ENCODE assay signal across 24 cellular contexts in genomic region chr18:63888473-63889190, GRCh38. TPM values are rescaled to one million over a fixed set of nuclear protein-coding genes. Genes with fewer than 3 reads are reported as not detected.
DNase-seq lines count a peak whose midpoint lies in the region; ATAC-seq, FAIRE-seq and TF ChIP-seq lines count a peak whose summit lies in the region.
"Had no signal": no experiment of that assay in that cellular context is flagged by ENCODE, and none has a peak within 500 bp of the region (broad histone marks: within the 10 kb centered on the region; RNA-seq: fewer than 3 reads in every experiment).

No MANE protein-coding gene starts in this region.

- H3K79me1 ChIP-seq in H1 (ENCODE audit: low read depth, low read length): no peaks in the 10 kb centered on the region
- H3K79me1 ChIP-seq in mesenchymal stem cell (replicated peaks; ENCODE audit: low read length, poor library complexity, severe bottlenecking): no peaks in the 10 kb centered on the region

- H4K91ac ChIP-seq in H1 (replicated peaks; ENCODE audit: insufficient read length, low read length): no peak overlapping the region
- H4K91ac ChIP-seq in mesenchymal stem cell (ENCODE audit: low read length): no peak overlapping the region

- no peak for TF ChIP-seq CTCF in Calu3 (IDR thresholded peaks at IDR 0.05; ENCODE audit: unreplicated experiment)
- TF ChIP-seq CTCF in HL-60 (IDR thresholded peaks at IDR 0.05; ENCODE audit: insufficient read depth, low read length): no peak
- no peak for TF ChIP-seq CTCF in H1 (IDR thresholded peaks at IDR 0.05; ENCODE audit: control extremely low read depth in 1 of 3, insufficient read depth in 1 of 3, low read depth in 1 of 3, low read length in 3 of 3)

- no peak overlapping the region for H2BK5ac ChIP-seq in H1 (ENCODE audit: low read depth, low read length)
- no peak overlapping the region for H2BK5ac ChIP-seq in mesenchymal stem cell (ENCODE audit: low read depth, low read length, poor library complexity, severe bottlenecking)

- H3K27ac Mint-ChIP-seq in Calu3 (ENCODE audit: unreplicated experiment): peak overlapping the region; percentile 74
- H3K27ac Mint-ChIP-seq: CD8-positive, alpha-beta T cell; memory B cell; nephron progenitor cell; progenitor cell of endocrine pancreas; stimulated activated naive B cell treated with anti-CD40 and anti-IgM and Interleukin-4, amounts not matched to agents 10 μg/mL and 1 μg/mL and 100 μg/mL, for 72 hours; T-helper 1 cell treated with Interleukin-12 subunit alpha and Interleukin-12 subunit beta and Interleukin-4 antibody, amounts not matched to agents 30 μg/mL and 1 μg/mL, for 36 hours had no signal

- H3K27ac ChIP-seq in HL-60 (replicated peaks): peak overlapping the region; percentile 85
- H3K27ac ChIP-seq in H1 (ENCODE audit: low read depth, low read length): no peak overlapping the region
- H3K27ac ChIP-seq in mesenchymal stem cell (ENCODE audit: low read length, poor library complexity, severe bottlenecking): no peak overlapping the region
- H3K27ac ChIP-seq: coronary artery, SJSA1, VCaP had no signal

- no peaks in the 10 kb centered on the region for H3K23me2 ChIP-seq in H1 (ENCODE audit: low read depth, low read length)

- no peak overlapping the region for H3K9ac ChIP-seq in H1 (replicated peaks in 1 of 4; ENCODE audit: extremely low read depth in 1 of 4, low read depth in 3 of 4, low read length in 3 of 4)
- H3K9ac ChIP-seq in mesenchymal stem cell (ENCODE audit: low read length): peak overlapping the region; percentile 33

- no peaks in the 10 kb centered on the region for H3K9me3 Mint-ChIP-seq in Calu3 (ENCODE audit: low read depth, unreplicated experiment)
- H3K9me3 Mint-ChIP-seq: CD8-positive, alpha-beta T cell; memory B cell; nephron progenitor cell; stimulated activated naive B cell treated with anti-CD40 and anti-IgM and Interleukin-4, amounts not matched to agents 10 μg/mL and 1 μg/mL and 100 μg/mL, for 72 hours; T-helper 1 cell treated with Interleukin-12 subunit alpha and Interleukin-12 subunit beta and Interleukin-4 antibody, amounts not matched to agents 30 μg/mL and 1 μg/mL, for 36 hours had no signal

- peak overlapping the region; percentile 54 for H3K4me3 Mint-ChIP-seq in Calu3 (ENCODE audit: low read depth, unreplicated experiment)
- H3K4me3 Mint-ChIP-seq: CD8-positive, alpha-beta T cell; memory B cell; nephron progenitor cell; stimulated activated naive B cell treated with anti-CD40 and anti-IgM and Interleukin-4, amounts not matched to agents 10 μg/mL and 1 μg/mL and 100 μg/mL, for 72 hours; T-helper 1 cell treated with Interleukin-12 subunit alpha and Interleukin-12 subunit beta and Interleukin-4 antibody, amounts not matched to agents 30 μg/mL and 1 μg/mL, for 36 hours had no signal

- no peaks in the 10 kb centered on the region for H3K27me3 Mint-ChIP-seq in Calu3 (ENCODE audit: unreplicated experiment)

- H2AFZ ChIP-seq in H1 (ENCODE audit: low read length): no peak overlapping the region
- H2AFZ ChIP-seq in mesenchymal stem cell (ENCODE audit: low read depth, low read length): no peak overlapping the region

- H2BK120ac ChIP-seq in H1 (replicated peaks; ENCODE audit: low read depth, low read length): no peak overlapping the region
- H2BK120ac ChIP-seq in mesenchymal stem cell (ENCODE audit: low read depth, low read length): no peak overlapping the region

- no peak for TF ChIP-seq RAD21 in H1 (IDR thresholded peaks at IDR 0.05 in 1 of 2, conservative IDR thresholded peaks at IDR 0.05 in 1 of 2; ENCODE audit: low read depth in 2 of 2, low read length in 2 of 2)

- H3K56ac ChIP-seq in H1 (replicated peaks; ENCODE audit: insufficient read length, low read depth, low read length): no peak overlapping the region

- no peak overlapping the region for H3K23ac ChIP-seq in H1 (ENCODE audit: insufficient read length)
- no peak overlapping the region for H3K23ac ChIP-seq in mesenchymal stem cell (ENCODE audit: low read length in 2 of 2)

- intact Hi-C loops in Calu3 (cut with micrococcal nuclease; ENCODE audit: unreplicated experiment): no loop called here
- intact Hi-C loops in posterior cingulate gyrus (cut with DNase I): no loop called here

- H3K79me2 ChIP-seq in H1 (ENCODE audit: control insufficient read depth in 1 of 2, insufficient read depth in 2 of 2, low read length in 2 of 2): no peaks in the 10 kb centered on the region

- H3K4me2 ChIP-seq in H1 (ENCODE audit: insufficient read depth in 1 of 2, low read depth in 2 of 2, low read length in 2 of 2): no peak overlapping the region
- no peak overlapping the region for H3K4me2 ChIP-seq in mesenchymal stem cell (ENCODE audit: low read length, poor library complexity, severe bottlenecking)

- no peaks in the 10 kb centered on the region for H3K4me1 ChIP-seq in H1 (replicated peaks in 1 of 4; ENCODE audit: control insufficient read depth in 3 of 4, insufficient read depth in 4 of 4, low read length in 3 of 4)
- no peaks in the 10 kb centered on the region for H3K4me1 ChIP-seq in mesenchymal stem cell (ENCODE audit: control insufficient read depth, insufficient read depth, low read depth, low read length)

- FAIRE-seq in H1 (lab: Jason Lieb, UNC): peak; percentile 39

- H2BK15ac ChIP-seq in H1 (ENCODE audit: low read length): no peak overlapping the region
- no peak overlapping the region for H2BK15ac ChIP-seq in mesenchymal stem cell (ENCODE audit: low read depth, poor library complexity, severe bottlenecking)

- H3K4me1 Mint-ChIP-seq in Calu3 (ENCODE audit: low read depth, unreplicated experiment): peaks cover 40% of the 10 kb centered on the region
- H3K4me1 Mint-ChIP-seq: memory B cell; stimulated activated naive B cell treated with anti-CD40 and anti-IgM and Interleukin-4, amounts not matched to agents 10 μg/mL and 1 μg/mL and 100 μg/mL, for 72 hours had no signal

- DNase-seq in Calu3 (peak; percentile 25), HL-60 (ENCODE audit: low read depth in 1 of 2, low spot score in 1 of 2) (peak in 1 of 2 experiments; percentile 74), H1 (ENCODE audit: low read depth in 1 of 2, low spot score in 2 of 2) (no peak), mesenchymal stem cell (no peak), posterior cingulate gyrus (no peak), kidney glomerular epithelial cell (lab: John Stamatoyannopoulos, UW) (no peak), UCSD-AML1 (lab: John Stamatoyannopoulos, UW; ENCODE audit: unreplicated experiment) (no peak), left lobe of liver (ENCODE audit: low spot score) (no peak)
- DNase-seq: activated CD4-positive, alpha-beta T cell treated with anti-CD3 and anti-CD28 coated beads, Interleukin-2, amount 50 U/mL, for 4 hours; activated CD8-positive, alpha-beta memory T cell treated with anti-CD3 and anti-CD28 coated beads, Interleukin-2, amount 50 U/mL, for 48 hours; activated effector memory CD4-positive, alpha-beta T cell treated with Interleukin-2 at 50 U/mL for 16 hours; CD8-positive, alpha-beta T cell; NCI-H1694; NCI-H2227 treated with DMSO at 0.1 percent for 48 hours; nephron progenitor cell; stimulated activated CD4-positive, alpha-beta T cell treated with anti-CD3 and anti-CD28 coated beads, Interleukin-1b, Interleukin-23, amount 100 ng/mL, for 48 hours; stimulated activated naive B cell treated with anti-CD40 and anti-IgM and Interleukin-4, amounts not matched to agents 10 μg/mL and 1 μg/mL and 100 μg/mL, for 72 hours had no signal

- no peak for TF ChIP-seq POLR2A in H1 (IDR thresholded peaks at IDR 0.05; ENCODE audit: control extremely low read depth in 1 of 2, low read depth in 2 of 2, low read length in 2 of 2)

- H3K4ac ChIP-seq in H1 (replicated peaks; ENCODE audit: insufficient read length, low read depth, low read length) (no peak overlapping the region), mesenchymal stem cell (ENCODE audit: low read depth in 1 of 2, low read length in 2 of 2) (no peak overlapping the region)

- no peaks in the 10 kb centered on the region for H4K20me1 ChIP-seq in H1 (replicated peaks in 1 of 2; ENCODE audit: control insufficient read depth in 1 of 2, insufficient read depth in 2 of 2, low read length in 2 of 2)

- H4K8ac ChIP-seq in H1 (ENCODE audit: extremely low read depth, insufficient read depth, low read length) (no peak overlapping the region), mesenchymal stem cell (ENCODE audit: low read length) (no peak overlapping the region)

- H2BK12ac ChIP-seq in H1 (ENCODE audit: low read depth, low read length): no peak overlapping the region
- no peak overlapping the region for H2BK12ac ChIP-seq in mesenchymal stem cell (ENCODE audit: low read length in 2 of 2)

- H2BK20ac ChIP-seq in H1 (ENCODE audit: low read length): no peak overlapping the region

- no peaks in the 10 kb centered on the region for H3K27me3 ChIP-seq in HL-60 (ENCODE audit: insufficient read depth, poor library complexity, severe bottlenecking)
- H3K27me3 ChIP-seq in H1 (replicated peaks in 1 of 4; ENCODE audit: control insufficient read depth in 3 of 4, extremely low read depth in 1 of 4, insufficient read depth in 3 of 4, low read length in 3 of 4): no peaks in the 10 kb centered on the region
- H3K27me3 ChIP-seq in mesenchymal stem cell (ENCODE audit: control insufficient read depth in 1 of 2, insufficient read depth in 1 of 2, low read length in 2 of 2): no peaks in the 10 kb centered on the region
- H3K27me3 ChIP-seq: SJSA1 had no signal

- H3K14ac ChIP-seq in H1 (ENCODE audit: insufficient read length) (no peak overlapping the region), mesenchymal stem cell (ENCODE audit: low read length in 2 of 2) (no peak overlapping the region)

- no peak overlapping the region for H4K5ac ChIP-seq in H1 (ENCODE audit: insufficient read length, low read depth, low read length)

- no peak for ATAC-seq in left lobe of liver
- ATAC-seq: CD8-positive, alpha-beta T cell; stimulated activated naive B cell treated with anti-CD40 and anti-IgM and Interleukin-4, amounts not matched to agents 10 μg/mL and 1 μg/mL and 100 μg/mL, for 72 hours had no signal

- no peaks in the 10 kb centered on the region for H3K36me3 ChIP-seq in H1 (ENCODE audit: control insufficient read depth in 2 of 4, insufficient read depth in 4 of 4, low read length in 3 of 4)
- no peaks in the 10 kb centered on the region for H3K36me3 ChIP-seq in mesenchymal stem cell (ENCODE audit: control insufficient read depth in 1 of 2, insufficient read depth in 2 of 2, low read depth in 1 of 2, low read length in 2 of 2)
- H3K36me3 ChIP-seq: SJSA1 had no signal

- peak overlapping the region; percentile 53 for H3K4me3 ChIP-seq in HL-60 (replicated peaks; ENCODE audit: insufficient read depth, low read length)
- no peak overlapping the region for H3K4me3 ChIP-seq in H1 (ENCODE audit: extremely low read depth in 1 of 4, insufficient read depth in 2 of 4, low read depth in 3 of 4, low read length in 4 of 4)
- H3K4me3 ChIP-seq in mesenchymal stem cell (ENCODE audit: insufficient read depth in 1 of 2, low read depth in 1 of 2, low read length in 2 of 2): peak overlapping the region in 1 of 2 experiments; percentile 15
- H3K4me3 ChIP-seq: coronary artery, SJSA1 had no signal

- BruUV-seq in Calu3 (replicated peaks; lab: Mats Ljungman, UMichigan): no TSS peak

- no peak overlapping the region for H3K18ac ChIP-seq in H1 (ENCODE audit: extremely low read depth, low read length)
- H3K18ac ChIP-seq in mesenchymal stem cell (ENCODE audit: low read depth in 1 of 2, low read length in 2 of 2): no peak overlapping the region

- 77% methylated on average over 1 of the region's 1 CpG; no CpG with 5 or more reads in 1 of the 2 experiments for WGBS in H1 (ENCODE audit: extremely low coverage in 1 of 2, insufficient coverage in 1 of 2, insufficient read length in 1 of 2, insufficient replicate concordance in 2 of 2, low coverage in 1 of 2, low lambda C conversion rate in 2 of 2, missing lambda C conversion rate in 1 of 2), 2 experiments
- WGBS in mesenchymal stem cell: 74% methylated on average over 1 of the region's 1 CpG

- peaks cover 34% of the 10 kb centered on the region for H3K36me3 Mint-ChIP-seq in Calu3 (ENCODE audit: insufficient read depth, unreplicated experiment)
- H3K36me3 Mint-ChIP-seq: CD8-positive, alpha-beta T cell; memory B cell; stimulated activated naive B cell treated with anti-CD40 and anti-IgM and Interleukin-4, amounts not matched to agents 10 μg/mL and 1 μg/mL and 100 μg/mL, for 72 hours had no signal

- H3K9me3 ChIP-seq in H1 (ENCODE audit: insufficient read depth in 2 of 2, low read depth in 1 of 2, low read length in 1 of 2) (no peaks in the 10 kb centered on the region), mesenchymal stem cell (ENCODE audit: control insufficient read depth, low read length) (no peaks in the 10 kb centered on the region)
- H3K9me3 ChIP-seq: SJSA1 had no signal

- H2AK5ac ChIP-seq in H1 (ENCODE audit: low read depth, low read length): no peak overlapping the region
- H2AK5ac ChIP-seq in mesenchymal stem cell (ENCODE audit: low read length, severe bottlenecking): no peak overlapping the region

- TF ChIP-seq EP300 in H1 (IDR thresholded peaks at IDR 0.05; ENCODE audit: borderline replicate concordance in 1 of 2, low read depth in 2 of 2, low read length in 2 of 2): no peak

- CTCF ChIA-PET in Calu3 (lab: Charles Lee) (no interaction called here), H1 (lab: Charles Lee; ENCODE audit: partially characterized antibody) (no interaction called here)

- POLR2A ChIA-PET in H1 (lab: Charles Lee; ENCODE audit: partially characterized antibody): no interaction called here

RNA-seq across cellular contexts. Expression of gene SERPINB2, which starts 1.1 kb away (rescaled TPM):
- 39.2 and 85.1 TPM in 2 replicates for total RNA-seq in Calu3 (2022)
- total RNA-seq in H1 (2021; fragmentation: NEBNext Ultra II Directional; extraction: Animal tissue kit (Norgen Biotek cat#: 25700)): not detected in 2 replicates
- polyA plus RNA-seq in H1 (2011; rRNA removed): not detected in 2 replicates
- not detected for polyA plus RNA-seq in H1 (2011; cell fraction: cytosol; rRNA removed)
- polyA plus RNA-seq in H1 (2011; cell fraction: nucleus; rRNA removed): not detected
- polyA plus RNA-seq in H1 (2012, experiment 1 of 2): not detected in 4 replicates
- polyA plus RNA-seq in H1 (2012, experiment 2 of 2): not detected
- not detected for polyA plus RNA-seq in H1 (2013, experiment 1 of 2)
- polyA plus RNA-seq in H1 (2013, experiment 2 of 2): not detected
- not detected in 2 replicates for polyA minus RNA-seq in H1 (2011; rRNA and poly(A)+ RNA removed)
- not detected for polyA minus RNA-seq in H1 (2011; cell fraction: cytosol; rRNA and poly(A)+ RNA removed)
- polyA minus RNA-seq in H1 (2011; cell fraction: nucleus; rRNA and poly(A)+ RNA removed): not detected
- polyA plus RNA-seq in mesenchymal stem cell (2013, experiment 1 of 2): 0.11 TPM
- polyA plus RNA-seq in mesenchymal stem cell (2013, experiment 2 of 2): 0.21 TPM
- not detected for total RNA-seq in left lobe of liver
- total RNA-seq: CD8-positive, alpha-beta T cell; progenitor cell of endocrine pancreas had no signal

RNA-seq across cellular contexts. Expression of gene SERPINB10, which starts 19.1 kb away (rescaled TPM):
- total RNA-seq in Calu3 (2022) (not detected in 2 replicates), left lobe of liver (not detected)
- total RNA-seq in H1 (2021; fragmentation: NEBNext Ultra II Directional; extraction: Animal tissue kit (Norgen Biotek cat#: 25700)): not detected in 2 replicates
- not detected in 2 replicates for polyA plus RNA-seq in H1 (2011; rRNA removed)
- polyA plus RNA-seq in H1 (2011; cell fraction: cytosol; rRNA removed): not detected
- polyA plus RNA-seq in H1 (2011; cell fraction: nucleus; rRNA removed): not detected
- not detected in 4 replicates for polyA plus RNA-seq in H1 (2012, experiment 1 of 2)
- polyA plus RNA-seq in H1 (2012, experiment 2 of 2): not detected
- 0.06 TPM for polyA plus RNA-seq in H1 (2013, experiment 1 of 2)
- polyA plus RNA-seq in H1 (2013, experiment 2 of 2): not detected
- not detected in 2 replicates for polyA minus RNA-seq in H1 (2011; rRNA and poly(A)+ RNA removed)
- polyA minus RNA-seq in H1 (2011; cell fraction: cytosol; rRNA and poly(A)+ RNA removed): not detected
- polyA minus RNA-seq in H1 (2011; cell fraction: nucleus; rRNA and poly(A)+ RNA removed): not detected
- 0.04 TPM for polyA plus RNA-seq in mesenchymal stem cell (2013, experiment 1 of 2)
- polyA plus RNA-seq in mesenchymal stem cell (2013, experiment 2 of 2): not detected
- total RNA-seq: CD8-positive, alpha-beta T cell; progenitor cell of endocrine pancreas; SJSA1 had no signal
- polyA plus RNA-seq: AG04450 had no signal

Comparison
In these comparisons a context has a peak if more than half of its experiments do, and no peak if none do; other contexts are left out.
1. RNA of gene SERPINB2, which starts 1.1 kb away (total RNA-seq): 39.2 to 85.1 TPM in Calu3; not detected in H1 and not detected in left lobe of liver (single experiment); every median in the first group is over 10 times any median in the second.